Comparison of ENCODE assay signal across 8 cellular contexts in the genomic region with DNA sequence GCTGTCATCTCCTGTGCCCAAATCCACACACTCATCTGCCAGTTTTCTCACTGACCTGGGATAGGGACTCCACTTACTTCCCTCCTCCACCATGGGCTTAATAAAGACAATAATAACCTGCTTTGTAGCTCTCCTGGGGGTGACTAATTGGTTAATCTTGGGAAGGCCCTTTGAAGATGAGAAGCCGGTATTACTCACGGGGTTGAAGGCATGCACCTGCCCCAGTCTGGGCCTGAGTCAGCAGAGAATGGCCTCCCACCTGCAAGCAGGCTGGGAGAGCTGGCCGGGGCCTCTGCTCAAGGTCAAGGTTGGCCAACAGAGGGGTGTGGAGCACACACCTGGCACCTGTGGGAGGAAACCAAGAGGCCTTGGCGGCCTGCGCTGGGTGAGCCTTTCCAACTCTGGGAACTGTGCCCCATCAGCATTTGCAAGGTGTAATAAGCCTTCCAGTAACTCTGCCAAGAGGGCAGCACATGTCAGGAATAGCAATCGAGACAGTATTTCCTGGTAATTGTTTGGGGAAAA. TPM values are rescaled to one million over a fixed set of nuclear protein-coding genes. Genes with fewer than 3 reads are reported as not detected.
DNase-seq lines count a peak whose midpoint lies in the region; ATAC-seq, FAIRE-seq and TF ChIP-seq lines count a peak whose summit lies in the region.

No MANE protein-coding gene starts in this region.

- FAIRE-seq in K562 (lab: Jason Lieb, UNC) = no peak

- H3K4me3 ChIP-seq in K562 (no peak overlapping the region), neural progenitor cell (no peak overlapping the region)

- H3K4me2 ChIP-seq in K562 (ENCODE audit: insufficient read depth, low read length) (no peak overlapping the region), neural progenitor cell (peak overlapping the region; percentile 28)

- 0 out of 4 replicates have a peak overlapping the region, but pooled peaks of 1 of the 2 experiments have one; percentile 14 for H3K9ac ChIP-seq in K562 (ENCODE audit: insufficient read depth in 1 of 2, low read depth in 2 of 2, low read length in 2 of 2)
- no peak overlapping the region for H3K9ac ChIP-seq in neural progenitor cell

- H3K9me3 ChIP-seq in K562 (replicated peaks; ENCODE audit: control insufficient read depth, insufficient read depth, low read depth, low read length) = peaks cover 6% of the 10 kb centered on the region
- no peaks in the 10 kb centered on the region for H3K9me3 ChIP-seq in neural progenitor cell (ENCODE audit: low read depth)

- TF ChIP-seq RAD21 in Ishikawa (IDR thresholded peaks at IDR 0.05; ENCODE audit: low read depth) = peak; percentile 2
- TF ChIP-seq RAD21 in K562 (CRISPR knock-in tag; conservative IDR thresholded peaks at IDR 0.05 in 1 of 2, IDR thresholded peaks at IDR 0.05 in 1 of 2) = no peak

- H3K4me1 ChIP-seq in K562 (replicated peaks in 1 of 2; ENCODE audit: control insufficient read depth in 2 of 2, insufficient read depth in 2 of 2, low read length in 2 of 2) (peaks cover 21 to 25% of the 10 kb centered on the region in 2 experiments), neural progenitor cell (peaks cover 33% of the 10 kb centered on the region)

- H2AFZ ChIP-seq in K562 (ENCODE audit: low read depth, low read length) (no peak overlapping the region), neural progenitor cell (replicated peaks) (no peak overlapping the region)

- POLR2A ChIA-PET in K562 (lab: Yijun Ruan, JAX) = interaction anchor here (0.7 to 1.2 kb wide), 4 partner anchors 9 to 478 kb away, joined by 3 to 5 read pairs (median 4); no protein-coding TSS in a partner anchor

- no peak overlapping the region for H3K27ac Mint-ChIP-seq in neural progenitor cell

- CTCF ChIA-PET in K562 (lab: Yijun Ruan, JAX; ENCODE audit: low intra/inter-chr PET ratio) = no interaction called here

- TF ChIP-seq POLR2A in K562 (conservative IDR thresholded peaks at IDR 0.05) = no peak

- DNase-seq in DMS53 (lab: John Stamatoyannopoulos, UW) (peak; percentile 97), K562 (ENCODE audit: extremely low read depth in 1 of 4, low spot score in 3 of 4) (no peak), neural progenitor cell (ENCODE audit: low spot score) (no peak), NCI-H1048 (lab: John Stamatoyannopoulos, UW) (no peak), SKM-1 treated with dmso at 0.1 percent for 144 hours (lab: John Stamatoyannopoulos, UW; ENCODE audit: unreplicated experiment) (no peak)

- no peak for TF ChIP-seq CTCF in K562 (IDR thresholded peaks at IDR 0.05 in 2 of 3, conservative IDR thresholded peaks at IDR 0.05 in 1 of 3; ENCODE audit: insufficient read depth in 2 of 3, low read depth in 1 of 3, low read length in 3 of 3)
- no peak for TF ChIP-seq CTCF in neural progenitor cell (IDR thresholded peaks at IDR 0.05)

- TF ChIP-seq EP300 in Ishikawa (IDR thresholded peaks at IDR 0.05; ENCODE audit: borderline replicate concordance) (peak; percentile 87; the same call in 1 of the 2 replicates), K562 (IDR thresholded peaks at IDR 0.05; ENCODE audit: low read length) (no peak)

- ATAC-seq in K562 = no peak
- ATAC-seq in GM21423 (IDR thresholded peaks at IDR 0.05; ENCODE audit: unreplicated experiment) = no peak
- ATAC-seq in GM19324 (IDR thresholded peaks at IDR 0.05; ENCODE audit: low FRiP score, unreplicated experiment) = no peak

- peaks cover 50% of the 10 kb centered on the region for H3F3A ChIP-seq in neural progenitor cell (ENCODE audit: low read depth)

- H3K36me3 ChIP-seq in K562 (ENCODE audit: control insufficient read depth, insufficient read depth, low read length) (no peaks in the 10 kb centered on the region; the same call in 2 of the 3 replicates), neural progenitor cell (no peaks in the 10 kb centered on the region)

- no peaks in the 10 kb centered on the region for H3K27me3 ChIP-seq in K562 (ENCODE audit: control insufficient read depth in 2 of 2, insufficient read depth in 2 of 2, low read length in 2 of 2)
- H3K27me3 ChIP-seq in neural progenitor cell = no peaks in the 10 kb centered on the region

- peaks cover 38% of the 10 kb centered on the region for H3K4me1 Mint-ChIP-seq in neural progenitor cell

- no peaks in the 10 kb centered on the region for H3K9me1 ChIP-seq in K562 (ENCODE audit: control insufficient read depth, insufficient read depth, low read length)

- no peaks in the 10 kb centered on the region for H3K36me3 Mint-ChIP-seq in neural progenitor cell

- intact Hi-C loops in K562 (cut with micrococcal nuclease) = no loop called here

- BruUV-seq in K562 (replicated peaks; lab: Mats Ljungman, UMichigan) = no TSS peak

- H3K27me3 Mint-ChIP-seq in neural progenitor cell (ENCODE audit: insufficient read depth, low read depth) = peaks cover 4% of the 10 kb centered on the region

- no peak overlapping the region for H3K4me3 Mint-ChIP-seq in neural progenitor cell

- H4K20me1 ChIP-seq in K562 (replicated peaks; ENCODE audit: control insufficient read depth, insufficient read depth, low read length) = no peaks in the 10 kb centered on the region
- no peaks in the 10 kb centered on the region for H4K20me1 ChIP-seq in neural progenitor cell (ENCODE audit: low read depth)

- no peak overlapping the region for H3K27ac ChIP-seq in K562 (ENCODE audit: extremely low read depth, low read depth, low read length)
- H3K27ac ChIP-seq in neural progenitor cell = no peak overlapping the region

- H3K9me3 Mint-ChIP-seq in neural progenitor cell = no peaks in the 10 kb centered on the region

- in situ Hi-C loops in K562 (cut with MboI) = no loop called here

- H3K79me2 ChIP-seq in K562 (ENCODE audit: control insufficient read depth, insufficient read depth, low read length) (no peaks in the 10 kb centered on the region), neural progenitor cell (ENCODE audit: low read depth) (no peaks in the 10 kb centered on the region)

- WGBS in K562 (ENCODE audit: insufficient coverage, low coverage, missing lambda C conversion rate) = 39% methylated on average over 6 of the region's 6 CpGs

TF ChIP-seq in Ishikawa, 13 proteins besides CTCF, POLR2A, EP300 and RAD21:
- TF ChIP-seq TCF12 (IDR thresholded peaks at IDR 0.05; ENCODE audit: low read depth) = peak; percentile 98
- no peak for TF ChIP-seq CREB1 (IDR thresholded peaks at IDR 0.05; ENCODE audit: low read depth)
- TF ChIP-seq NFIC (IDR thresholded peaks at IDR 0.05) = peak; percentile 77
- 0 out of 2 replicates have a peak, but pooled peaks have one; percentile 43 for TF ChIP-seq YY1 (IDR thresholded peaks at IDR 0.05; ENCODE audit: low read depth)
- TF ChIP-seq, protein P1, sequence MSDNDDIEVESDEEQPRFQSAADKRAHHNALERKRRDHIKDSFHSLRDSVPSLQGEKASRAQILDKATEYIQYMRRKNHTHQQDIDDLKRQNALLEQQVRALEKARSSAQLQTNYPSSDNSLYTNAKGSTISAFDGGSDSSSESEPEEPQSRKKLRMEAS (IDR thresholded peaks at IDR 0.05) = peak; percentile 58
- TF ChIP-seq FOXM1 (IDR thresholded peaks at IDR 0.05; ENCODE audit: borderline replicate concordance, low read depth) = no peak; the same call in 1 of the 2 replicates
- TF ChIP-seq TEAD4 (IDR thresholded peaks at IDR 0.05) = peak; percentile 61
- peak; percentile 37; the same call in 1 of the 2 replicates for TF ChIP-seq CEBPB (IDR thresholded peaks at IDR 0.05)

TF ChIP-seq in K562, 482 proteins besides CTCF, POLR2A, EP300 and RAD21 (continues in another document):
- no peak for TF ChIP-seq RFX5 (IDR thresholded peaks at IDR 0.05; ENCODE audit: low read depth, low read length)
- TF ChIP-seq RNF219 (CRISPR knock-in tag; IDR thresholded peaks at IDR 0.05) = no peak
- TF ChIP-seq HNRNPLL (IDR thresholded peaks at IDR 0.05; ENCODE audit: low read depth, low read length, poor library complexity, severe bottlenecking) = no peak
- TF ChIP-seq ZNF436 (CRISPR knock-in tag; IDR thresholded peaks at IDR 0.05) = no peak
- TF ChIP-seq CHCHD3 (CRISPR knock-in tag; IDR thresholded peaks at IDR 0.05) = no peak
- no peak for TF ChIP-seq CHD2 (IDR thresholded peaks at IDR 0.05; ENCODE audit: low read depth, low read length)
- peak; percentile 38 for TF ChIP-seq CBFA2T2 (conservative IDR thresholded peaks at IDR 0.05)

RNA-seq across cellular contexts. Expression of gene TOMM20, which starts 49.1 kb away (rescaled TPM):
- 63.5 and 133 TPM in 2 replicates for total RNA-seq in K562 (2011; cell fraction: chromatin; rRNA removed; ENCODE audit: low replicate concordance)
- 96.9 and 106 TPM in 2 replicates for total RNA-seq in K562 (2011; cell fraction: nucleolus; rRNA removed)
- 165 and 259 TPM in 2 replicates for total RNA-seq in K562 (2011; cell fraction: nucleoplasm; rRNA removed)
- total RNA-seq in K562 (2014; rRNA removed) (136 and 154 TPM in 2 replicates), K562 (2014; rRNA removed; fragmentation: Illumina TruSeq; extraction: Trizol) (165 and 211 TPM in 2 replicates), K562 (2015; rRNA removed; fragmentation: Illumina TruSeq; extraction: Trizol) (124 and 131 TPM in 2 replicates), K562 (2021) (222 and 252 TPM in 2 replicates), neural progenitor cell (ENCODE audit: low replicate concordance) (154 and 212 TPM in 2 replicates)
- polyA plus RNA-seq in K562 (2011; rRNA removed) (334 and 469 TPM in 2 replicates), K562 (2014; fragmentation: Illumina TruSeq; extraction: Trizol) (231 and 254 TPM in 2 replicates), K562 (2014; fragmentation: Nextera tagmentation; extraction: Ambion mirVana) (100 to 1,000 TPM in 1 of 2 experiments, 10 to 100 TPM in 1; 70.6 to 102 TPM), K562 (2014; rRNA removed) (159 and 165 TPM in 2 replicates)
- 47.6 and 124 TPM in 2 replicates for polyA plus RNA-seq in K562 (2011; cell fraction: cytosol; rRNA removed)
- polyA plus RNA-seq in K562 (2011; cell fraction: nucleus; rRNA removed) = 46.1 and 107 TPM in 2 replicates
- 197 and 293 TPM in 2 replicates for polyA plus RNA-seq in K562 (2012)
- 154 and 231 TPM in 2 replicates for polyA minus RNA-seq in K562 (2011; rRNA and poly(A)+ RNA removed)
- polyA minus RNA-seq in K562 (2011; cell fraction: cytosol; rRNA and poly(A)+ RNA removed) = 110 and 119 TPM in 2 replicates
- 35.9 and 64.5 TPM in 2 replicates for polyA minus RNA-seq in K562 (2011; cell fraction: nucleus; rRNA and poly(A)+ RNA removed)
